In the genomic region with DNA sequence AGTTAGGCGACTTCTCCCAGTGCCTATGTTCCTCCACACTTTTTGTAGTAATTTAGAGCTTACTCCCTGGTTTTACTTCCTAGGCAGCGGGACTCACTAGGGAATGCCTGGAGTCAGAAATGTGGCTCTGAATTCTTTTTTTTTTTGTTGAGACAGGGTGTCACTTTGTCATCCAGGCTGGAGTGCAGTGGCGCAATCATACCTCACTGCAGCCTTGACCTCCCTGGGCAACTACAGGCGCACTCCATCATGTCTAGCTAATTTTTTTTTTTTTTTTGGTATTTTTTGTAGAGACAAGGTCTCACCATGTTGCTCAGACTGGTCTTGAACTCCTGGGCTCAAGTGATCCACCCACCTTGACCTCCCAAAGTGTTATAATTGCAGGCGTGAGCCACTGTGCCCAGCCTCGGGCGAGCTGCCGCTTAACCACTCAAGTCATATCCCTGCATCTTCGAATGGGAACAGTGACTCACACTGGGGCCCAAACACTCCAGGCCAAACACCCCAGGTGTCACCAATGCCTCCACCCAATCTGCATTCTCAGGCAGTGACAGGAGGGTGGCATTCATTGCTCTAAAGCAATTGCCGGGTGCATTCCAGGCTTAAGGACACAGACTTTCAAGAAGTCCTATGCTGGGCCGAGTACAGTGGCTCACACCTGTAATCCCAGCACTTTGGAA, we compare ENCODE assay signal across 20 cellular contexts. TPM values are rescaled to one million over a fixed set of nuclear protein-coding genes. Genes with fewer than 3 reads are reported as not detected.
DNase-seq lines count a peak whose midpoint lies in the region; ATAC-seq, FAIRE-seq and TF ChIP-seq lines count a peak whose summit lies in the region.
"Had no signal": no experiment of that assay in that cellular context is flagged by ENCODE, and none has a peak within 500 bp of the region (broad histone marks: within the 10 kb centered on the region; RNA-seq: fewer than 3 reads in every experiment).

No MANE protein-coding gene starts in this region.

- DNase-seq in A172 (ENCODE audit: low spot score) (peak; percentile 93), H54 (ENCODE audit: insufficient read length, low spot score) (peak; percentile 92), lower lobe of right lung (no peak), GM19240 (ENCODE audit: insufficient read length, low spot score) (no peak), body of pancreas (no peak)
- no peak for DNase-seq in activated T-helper 1 cell treated with anti-CD3 and anti-CD28 coated beads, Interleukin-12 subunit alpha, Interleukin-12 subunit beta, Interleukin-2, Interleukin-4 antibody, amounts not matched to agents 30 ng/mL and 10 ng/mL and 1 ng/mL, durations not matched to agents 14 hours and 24 hours and 36 hours (ENCODE audit: low spot score)
- DNase-seq: activated CD4-positive, alpha-beta T cell treated with anti-CD3 and anti-CD28 coated beads, Interleukin-2, amount 50 U/mL, for 4 hours; activated gamma-delta T cell treated with Interleukin-2 at 50 U/mL for 16 hours; AML-193; caudate nucleus; effector memory CD4-positive, alpha-beta T cell; Karpas-422; naive B cell; NCI-H1436 treated with DMSO at 0.1 percent for 48 hours; NCI-H226 had no signal

- H3K27me3 Mint-ChIP-seq in activated T-helper 17 cell treated with anti-CD3 and anti-CD28 coated beads, Interleukin-2, amount 50 U/mL, for 72 hours, result no peaks in the 10 kb centered on the region
- H3K27me3 Mint-ChIP-seq in activated T-helper 1 cell treated with anti-CD3 and anti-CD28 coated beads, Interleukin-12 subunit alpha, Interleukin-12 subunit beta, Interleukin-2, Interleukin-4 antibody, amounts not matched to agents 30 ng/mL and 10 ng/mL and 1 ng/mL, durations not matched to agents 14 hours and 24 hours and 36 hours (ENCODE audit: insufficient read depth), result no peaks in the 10 kb centered on the region
- H3K27me3 Mint-ChIP-seq: naive B cell had no signal

- H3K4me1 Mint-ChIP-seq in activated T-helper 17 cell treated with anti-CD3 and anti-CD28 coated beads, Interleukin-2, amount 50 U/mL, for 72 hours, result peaks cover 20% of the 10 kb centered on the region
- H3K4me1 Mint-ChIP-seq in activated T-helper 1 cell treated with anti-CD3 and anti-CD28 coated beads, Interleukin-12 subunit alpha, Interleukin-12 subunit beta, Interleukin-2, Interleukin-4 antibody, amounts not matched to agents 30 ng/mL and 10 ng/mL and 1 ng/mL, durations not matched to agents 14 hours and 24 hours and 36 hours (ENCODE audit: low read depth), result peaks cover 28% of the 10 kb centered on the region

- 85 to 91% methylated on average over 9 to 11 of the region's 11 CpGs for WGBS in body of pancreas, 2 donors

- H3K9me3 ChIP-seq in lower lobe of right lung (no peaks in the 10 kb centered on the region), body of pancreas (no peaks in the 10 kb centered on the region)
- H3K9me3 ChIP-seq: suprapubic skin had no signal

- H3K27me3 ChIP-seq in lower lobe of right lung (ENCODE audit: low read depth) (no peaks in the 10 kb centered on the region), body of pancreas (no peaks in the 10 kb centered on the region)
- H3K27me3 ChIP-seq: suprapubic skin had no signal

- peak; percentile 65 for ATAC-seq in activated T-helper 17 cell treated with anti-CD3 and anti-CD28 coated beads, Interleukin-2, amount 50 U/mL, for 72 hours (replicated peaks)
- ATAC-seq in lower lobe of right lung (peak; percentile 75 to 86), body of pancreas (no peak), GM18517 (IDR thresholded peaks at IDR 0.05; ENCODE audit: unreplicated experiment) (no peak)
- ATAC-seq: left lobe of liver had no signal

- intact Hi-C loops in lower lobe of right lung (cut with DNase I) (no loop called here), body of pancreas (cut with DNase I) (no loop called here)
- intact Hi-C loops in activated T-helper 1 cell treated with anti-CD3 and anti-CD28 coated beads, Interleukin-12 subunit alpha, Interleukin-12 subunit beta, Interleukin-2, Interleukin-4 antibody, amounts not matched to agents 30 ng/mL and 10 ng/mL and 1 ng/mL, durations not matched to agents 14 hours and 24 hours and 36 hours (cut with micrococcal nuclease), result no loop called here

- no peak overlapping the region for H3K4me3 Mint-ChIP-seq in activated T-helper 17 cell treated with anti-CD3 and anti-CD28 coated beads, Interleukin-2, amount 50 U/mL, for 72 hours
- no peak overlapping the region for H3K4me3 Mint-ChIP-seq in activated T-helper 1 cell treated with anti-CD3 and anti-CD28 coated beads, Interleukin-12 subunit alpha, Interleukin-12 subunit beta, Interleukin-2, Interleukin-4 antibody, amounts not matched to agents 30 ng/mL and 10 ng/mL and 1 ng/mL, durations not matched to agents 14 hours and 24 hours and 36 hours
- H3K4me3 Mint-ChIP-seq: naive B cell had no signal

- TF ChIP-seq CTCF in lower lobe of right lung (IDR thresholded peaks at IDR 0.05) (no peak), body of pancreas (IDR thresholded peaks at IDR 0.05) (no peak)

- H3K4me3 ChIP-seq in lower lobe of right lung (no peak overlapping the region), body of pancreas (no peak overlapping the region)
- H3K4me3 ChIP-seq: suprapubic skin had no signal

- TF ChIP-seq POLR2A in H54 (IDR thresholded peaks at IDR 0.05; ENCODE audit: low read depth, low read length) (no peak), body of pancreas (IDR thresholded peaks at IDR 0.05) (no peak)

- no peak overlapping the region for H3K27ac Mint-ChIP-seq in activated T-helper 17 cell treated with anti-CD3 and anti-CD28 coated beads, Interleukin-2, amount 50 U/mL, for 72 hours
- H3K27ac Mint-ChIP-seq in activated T-helper 1 cell treated with anti-CD3 and anti-CD28 coated beads, Interleukin-12 subunit alpha, Interleukin-12 subunit beta, Interleukin-2, Interleukin-4 antibody, amounts not matched to agents 30 ng/mL and 10 ng/mL and 1 ng/mL, durations not matched to agents 14 hours and 24 hours and 36 hours, result no peak overlapping the region
- H3K27ac Mint-ChIP-seq: progenitor cell of endocrine pancreas had no signal

- H3K4me1 ChIP-seq in lower lobe of right lung, result peaks cover 6% of the 10 kb centered on the region
- H3K4me1 ChIP-seq in body of pancreas, result no peaks in the 10 kb centered on the region
- H3K4me1 ChIP-seq: suprapubic skin had no signal

- H3K27ac ChIP-seq in lower lobe of right lung (no peak overlapping the region), body of pancreas (no peak overlapping the region)
- H3K27ac ChIP-seq: suprapubic skin had no signal

- FAIRE-seq in H54 (lab: Jason Lieb, UNC), result peak; percentile 78

- H3K36me3 ChIP-seq in lower lobe of right lung, result peaks cover 13% of the 10 kb centered on the region
- no peaks in the 10 kb centered on the region for H3K36me3 ChIP-seq in body of pancreas (replicated peaks in 1 of 2; ENCODE audit: insufficient read depth in 1 of 2, low read depth in 2 of 2)

- H3K9me3 Mint-ChIP-seq in activated T-helper 17 cell treated with anti-CD3 and anti-CD28 coated beads, Interleukin-2, amount 50 U/mL, for 72 hours, result no peaks in the 10 kb centered on the region
- H3K9me3 Mint-ChIP-seq in activated T-helper 1 cell treated with anti-CD3 and anti-CD28 coated beads, Interleukin-12 subunit alpha, Interleukin-12 subunit beta, Interleukin-2, Interleukin-4 antibody, amounts not matched to agents 30 ng/mL and 10 ng/mL and 1 ng/mL, durations not matched to agents 14 hours and 24 hours and 36 hours, result no peaks in the 10 kb centered on the region
- H3K9me3 Mint-ChIP-seq: naive B cell had no signal

- H3K36me3 Mint-ChIP-seq in activated T-helper 17 cell treated with anti-CD3 and anti-CD28 coated beads, Interleukin-2, amount 50 U/mL, for 72 hours (ENCODE audit: low read depth), result peaks cover 94% of the 10 kb centered on the region
- H3K36me3 Mint-ChIP-seq in activated T-helper 1 cell treated with anti-CD3 and anti-CD28 coated beads, Interleukin-12 subunit alpha, Interleukin-12 subunit beta, Interleukin-2, Interleukin-4 antibody, amounts not matched to agents 30 ng/mL and 10 ng/mL and 1 ng/mL, durations not matched to agents 14 hours and 24 hours and 36 hours (ENCODE audit: low read depth), result peaks cover 72% of the 10 kb centered on the region
- H3K36me3 Mint-ChIP-seq: naive B cell had no signal

RNA-seq across cellular contexts. Expression of a gene that starts 19.6 kb away (rescaled TPM):
- 74.7 and 106 TPM in 2 replicates for total RNA-seq in A172 (2014; rRNA removed; shearing (Covaris generic))
- 10 to 100 TPM; 85.2 to 87.7 TPM for total RNA-seq in activated T-helper 17 cell treated with anti-CD3 and anti-CD28 coated beads, Interleukin-2, amount 50 U/mL, for 72 hours
- total RNA-seq in lower lobe of right lung, result 47.3 TPM
- total RNA-seq in activated T-helper 1 cell treated with anti-CD3 and anti-CD28 coated beads, Interleukin-12 subunit alpha, Interleukin-12 subunit beta, Interleukin-2, Interleukin-4 antibody, amounts not matched to agents 30 ng/mL and 10 ng/mL and 1 ng/mL, durations not matched to agents 14 hours and 24 hours and 36 hours, result 142 and 150 TPM in 2 replicates
- total RNA-seq in body of pancreas, result 10 to 100 TPM; 13.2 to 21.3 TPM

Comparison
In these comparisons a context has a peak if more than half of its experiments do, and no peak if none do; other contexts are left out.
1. DNase-seq: peak in A172 (single experiment) and H54 (single experiment); none in lower lobe of right lung (single experiment), activated T-helper 1 cell treated with anti-CD3 and anti-CD28 coated beads, Interleukin-12 subunit alpha, Interleukin-12 subunit beta, Interleukin-2, Interleukin-4 antibody, amounts not matched to agents 30 ng/mL and 10 ng/mL and 1 ng/mL, durations not matched to agents 14 hours and 24 hours and 36 hours (single experiment), GM19240 (single experiment) and body of pancreas (0 of 4).
2. ATAC-seq: peak in activated T-helper 17 cell treated with anti-CD3 and anti-CD28 coated beads, Interleukin-2, amount 50 U/mL, for 72 hours (single experiment) and lower lobe of right lung (2 of 2); none in body of pancreas (single experiment) and GM18517 (single experiment).